ENCODE assay signal across 1 cellular context in genomic region chr1:231605389-231606100, GRCh38.
TF ChIP-seq lines count a peak whose summit lies in the region.

No MANE protein-coding gene starts in this region.

TF ChIP-seq in IMR-90, 13 proteins besides CTCF, POLR2A, EP300 and RAD21:
- TF ChIP-seq ELK1 (IDR thresholded peaks at IDR 0.05; ENCODE audit: borderline replicate concordance, low read depth, low read length): no peak
- no peak for TF ChIP-seq SMC3 (IDR thresholded peaks at IDR 0.05; ENCODE audit: low read depth, low read length)
- TF ChIP-seq MAZ (IDR thresholded peaks at IDR 0.05; ENCODE audit: borderline replicate concordance, low read depth, low read length): no peak
- no peak for TF ChIP-seq RFX5 (IDR thresholded peaks at IDR 0.05; ENCODE audit: low read depth, low read length)
- no peak for TF ChIP-seq CHD1 (IDR thresholded peaks at IDR 0.05; ENCODE audit: low read depth, low read length)
- no peak for TF ChIP-seq MAFK (IDR thresholded peaks at IDR 0.05; ENCODE audit: low read depth, low read length)
- TF ChIP-seq CEBPB (IDR thresholded peaks at IDR 0.05; ENCODE audit: low read depth, low read length): no peak
- no peak for TF ChIP-seq FOS (IDR thresholded peaks at IDR 0.05; ENCODE audit: low read depth, low read length)
- no peak for TF ChIP-seq MXI1 (IDR thresholded peaks at IDR 0.05; ENCODE audit: borderline replicate concordance, low read depth, low read length)
- no peak for TF ChIP-seq RCOR1 (IDR thresholded peaks at IDR 0.05; ENCODE audit: insufficient replicate concordance, low read length)
- no peak for TF ChIP-seq USF2 (IDR thresholded peaks at IDR 0.05; ENCODE audit: low read depth, low read length)
- TF ChIP-seq BHLHE40 (IDR thresholded peaks at IDR 0.05; ENCODE audit: low read depth, low read length): no peak
